10 cellular contexts compared by ENCODE assay signal in genomic region chr12:111056618-111057521, GRCh38. TPM values are rescaled to one million over a fixed set of nuclear protein-coding genes. Genes with fewer than 3 reads are reported as not detected.
A peak's percentile ranks its signal among the peaks of the same experiment; 100 is the strongest.
DNase-seq lines count a peak whose midpoint lies in the region; ATAC-seq and TF ChIP-seq lines count a peak whose summit lies in the region.
"Had no signal": no experiment of that assay in that cellular context is flagged by ENCODE, and none has a peak within 500 bp of the region (broad histone marks: within the 10 kb centered on the region; RNA-seq: fewer than 3 reads in every experiment).

No MANE protein-coding gene starts in this region.

- no peak overlapping the region for H3K4me3 ChIP-seq in GM12865 (ENCODE audit: low read depth, low read length)
- H3K4me3 ChIP-seq in uterus: no peak overlapping the region
- H3K4me3 ChIP-seq: thoracic aorta had no signal

- peaks cover 6% of the 10 kb centered on the region for H3K36me3 Mint-ChIP-seq in T-cell
- H3K36me3 Mint-ChIP-seq in activated naive CD4-positive, alpha-beta T cell treated with anti-CD3 and anti-CD28 coated beads, Interleukin-2, amount 50 U/mL, for 72 hours: peaks cover 16 to 21% of the 10 kb centered on the region in 2 donors

- TF ChIP-seq CTCF in GM12865 (IDR thresholded peaks at IDR 0.05; ENCODE audit: insufficient read depth, low read depth, low read length, missing control alignments): no peak
- TF ChIP-seq CTCF in uterus (IDR thresholded peaks at IDR 0.05): no peak

- ATAC-seq in T-cell (replicated peaks in 1 of 4) (peak; percentile 86 to 92 (median 90)), HG02798 (IDR thresholded peaks at IDR 0.05; ENCODE audit: poor library complexity, unreplicated experiment) (no peak), HG03457 (IDR thresholded peaks at IDR 0.05; ENCODE audit: unreplicated experiment) (no peak), HG03108 (IDR thresholded peaks at IDR 0.05; ENCODE audit: unreplicated experiment) (no peak)
- ATAC-seq in activated naive CD4-positive, alpha-beta T cell treated with anti-CD3 and anti-CD28 coated beads, Interleukin-2, amount 50 U/mL, for 72 hours: peak; percentile 88 to 92

- H3K4me1 Mint-ChIP-seq in T-cell: peaks cover 33 to 37% (median 35%) of the 10 kb centered on the region in 3 donors

- no peaks in the 10 kb centered on the region for H3K27me3 Mint-ChIP-seq in T-cell

- CTCF ChIA-PET in T-cell (lab: Charles Lee): no interaction called here

- POLR2A ChIA-PET in T-cell (lab: Charles Lee): interaction anchor here in 1 of 2 donors (0.6 kb wide), 1 partner anchor 477 kb away, joined by 3 read pairs; no protein-coding TSS in a partner anchor

- no peaks in the 10 kb centered on the region for H3K36me3 ChIP-seq in uterus
- H3K36me3 ChIP-seq: thoracic aorta had no signal

- no peak overlapping the region for H3K27ac ChIP-seq in uterus
- H3K27ac ChIP-seq: thoracic aorta had no signal

- DNase-seq in GM12865 (ENCODE audit: low read depth) (peak; percentile 67), T-cell (peak; percentile 31 to 74 (median 53)), uterus (no peak)
- DNase-seq in activated naive CD4-positive, alpha-beta T cell treated with anti-CD3 and anti-CD28 coated beads, Interleukin-2, amount 50 U/mL, for 72 hours (ENCODE audit: low spot score in 2 of 2): peak; percentile 59 to 82
- peak; percentile 22 to 48 (median 32) for DNase-seq in stimulated activated CD4-positive, alpha-beta T cell treated with anti-CD3 and anti-CD28 coated beads, Interleukin-1b, Interleukin-23, amount 100 ng/mL, for 24 hours (ENCODE audit: low read depth in 4 of 4, low spot score in 1 of 4)

- intact Hi-C loops in uterus (cut with DNase I; ENCODE audit: low total_unique reads): no loop called here

- H3K4me1 ChIP-seq in uterus: no peaks in the 10 kb centered on the region

- H3K9me3 ChIP-seq in uterus: no peaks in the 10 kb centered on the region
- H3K9me3 ChIP-seq: thoracic aorta had no signal

- no peak for TF ChIP-seq POLR2A in uterus (IDR thresholded peaks at IDR 0.05)

- H3K4me3 Mint-ChIP-seq in T-cell: peak overlapping the region; percentile 5 to 62 (median 8)

- H3K27me3 ChIP-seq in uterus: no peaks in the 10 kb centered on the region

- peak overlapping the region; percentile 95 to 96 for H3K27ac Mint-ChIP-seq in T-cell
- H3K27ac Mint-ChIP-seq in activated naive CD4-positive, alpha-beta T cell treated with anti-CD3 and anti-CD28 coated beads, Interleukin-2, amount 50 U/mL, for 72 hours: peak overlapping the region; percentile 90 to 96

- H3K9me3 Mint-ChIP-seq in T-cell: peaks cover 4 to 14% (median 10%) of the 10 kb centered on the region in 3 donors
- peaks cover 14 to 17% of the 10 kb centered on the region in 2 donors for H3K9me3 Mint-ChIP-seq in activated naive CD4-positive, alpha-beta T cell treated with anti-CD3 and anti-CD28 coated beads, Interleukin-2, amount 50 U/mL, for 72 hours

RNA-seq across cellular contexts. Expression of gene CUX2, which starts 22.9 kb away (rescaled TPM):
- total RNA-seq in T-cell (under 1 TPM in 4 of 5 donors, not detected in 1; 0.10 to 0.85 (median 0.18) TPM), uterus (1 to 10 TPM in 1 of 4 donors, under 1 TPM in 1, not detected in 2; 0.91 to 2.6 TPM)
- under 1 TPM in 1 of 2 donors, not detected in 1; 0.29 TPM for total RNA-seq in activated naive CD4-positive, alpha-beta T cell treated with anti-CD3 and anti-CD28 coated beads, Interleukin-2, amount 50 U/mL, for 72 hours
- total RNA-seq: dermis microvascular lymphatic vessel endothelial cell, thoracic aorta had no signal

Comparison
In these comparisons a context has a peak if more than half of its experiments do, and no peak if none do; other contexts are left out.
1. DNase-seq: peak in GM12865 (single experiment), T-cell (34 of 34), activated naive CD4-positive, alpha-beta T cell treated with anti-CD3 and anti-CD28 coated beads, Interleukin-2, amount 50 U/mL, for 72 hours (2 of 2) and stimulated activated CD4-positive, alpha-beta T cell treated with anti-CD3 and anti-CD28 coated beads, Interleukin-1b, Interleukin-23, amount 100 ng/mL, for 24 hours (4 of 4); none in uterus (0 of 2).
2. ATAC-seq: peak in T-cell (4 of 4) and activated naive CD4-positive, alpha-beta T cell treated with anti-CD3 and anti-CD28 coated beads, Interleukin-2, amount 50 U/mL, for 72 hours (2 of 2); none in HG02798 (single experiment), HG03457 (single experiment) and HG03108 (single experiment).